In genomic region chr17:43367588-43368242, GRCh38 we compare ENCODE assay signal across 8 cellular contexts. TPM values are rescaled to one million over a fixed set of nuclear protein-coding genes. Genes with fewer than 3 reads are reported as not detected.
DNase-seq lines count a peak whose midpoint lies in the region; ATAC-seq and TF ChIP-seq lines count a peak whose summit lies in the region.

No MANE protein-coding gene starts in this region.

- TF ChIP-seq CTCF in retinal pigment epithelial cell (conservative IDR thresholded peaks at IDR 0.05; ENCODE audit: low read depth, low read length), result no peak

- H3K4me3 ChIP-seq in retinal pigment epithelial cell (ENCODE audit: low read length), result peak overlapping the region; percentile 51

- WGBS in adipose tissue, 3 donors, result 23 to 28% (median 28%) methylated on average over 18 of the region's 18 CpGs

- intact Hi-C loops in left cardiac atrium (cut with DNase I), result no loop called here

- peak; percentile 75 for DNase-seq in DMS53 treated with DMSO at 0.1 percent for 48 hours (lab: John Stamatoyannopoulos, UW; ENCODE audit: unreplicated experiment)
- peak; percentile 58 for DNase-seq in HuH-7.5 (ENCODE audit: low spot score)
- peak; percentile 97 for DNase-seq in OCI-M1 (lab: John Stamatoyannopoulos, UW)
- DNase-seq in left cardiac atrium, result no peak
- DNase-seq in retinal pigment epithelial cell (ENCODE audit: low read depth), result peak; percentile 67
- no peak for DNase-seq in germinal center (ENCODE audit: low spot score)

- ATAC-seq in GM21423 (IDR thresholded peaks at IDR 0.05; ENCODE audit: unreplicated experiment) (peak; percentile 29), left cardiac atrium (peak; percentile 8 to 28)

- H3K27ac ChIP-seq in adipose tissue (ENCODE audit: low read depth, low read length), result peak overlapping the region; percentile 100

RNA-seq across cellular contexts. Expression of gene ARL4D, which starts 31.1 kb away (rescaled TPM):
- 10 to 100 TPM in 2 of 3 donors, 1 to 10 TPM in 1; 7.2 to 58.1 (median 15.1) TPM for polyA plus RNA-seq in adipose tissue
- 10 to 100 TPM; 11.8 to 12.8 TPM for total RNA-seq in left cardiac atrium

Comparison
In these comparisons a context has a peak if more than half of its experiments do, and no peak if none do; other contexts are left out.
1. DNase-seq: peak in DMS53 treated with DMSO at 0.1 percent for 48 hours (single experiment), HuH-7.5 (single experiment), OCI-M1 (single experiment) and retinal pigment epithelial cell (single experiment); none in left cardiac atrium (single experiment) and germinal center (single experiment).